ENCODE assay signal across 1 cellular context in the genomic region with DNA sequence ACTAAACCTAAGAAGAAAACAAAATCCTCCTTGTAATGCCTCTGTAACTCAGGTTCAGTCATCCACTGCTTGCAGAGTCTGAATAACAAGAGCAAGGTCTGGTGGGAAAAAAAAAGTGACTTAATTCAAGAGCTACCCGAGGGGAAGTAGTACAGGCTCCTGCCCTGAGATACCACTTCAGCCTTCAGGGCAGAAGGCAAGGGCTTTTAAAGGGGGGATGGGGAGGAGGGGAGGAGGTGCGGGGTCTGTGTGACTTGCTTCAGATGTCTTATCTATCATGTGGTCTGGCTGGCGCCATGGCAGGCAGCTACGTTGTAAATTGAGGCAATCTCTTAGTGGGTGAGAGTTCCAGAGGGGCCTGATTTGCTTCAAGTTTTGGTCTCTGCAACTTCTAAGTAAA.
TF ChIP-seq lines count a peak whose summit lies in the region.

No MANE protein-coding gene starts in this region.

TF ChIP-seq in H1, 55 proteins besides CTCF, POLR2A, EP300 and RAD21:
- TF ChIP-seq JUN (IDR thresholded peaks at IDR 0.05; ENCODE audit: low read depth, low read length) (no peak), MAFK (IDR thresholded peaks at IDR 0.05; ENCODE audit: low read depth, low read length) (no peak), FOSL1 (IDR thresholded peaks at IDR 0.05; ENCODE audit: insufficient read depth, low read depth, low read length) (no peak), BRCA1 (IDR thresholded peaks at IDR 0.05; ENCODE audit: low read depth, low read length) (no peak), RFX5 (IDR thresholded peaks at IDR 0.05; ENCODE audit: borderline replicate concordance, low read depth, low read length) (no peak), TBP (IDR thresholded peaks at IDR 0.05; ENCODE audit: low read depth, low read length) (no peak), SP4 (IDR thresholded peaks at IDR 0.05; ENCODE audit: low read length) (no peak), RNF2 (IDR thresholded peaks at IDR 0.05; ENCODE audit: borderline replicate concordance, low read depth, low read length, missing control alignments, poor library complexity, severe bottlenecking) (no peak), SP1 (IDR thresholded peaks at IDR 0.05; ENCODE audit: low read depth, low read length) (no peak), HDAC2 (IDR thresholded peaks at IDR 0.05; ENCODE audit: borderline replicate concordance in 1 of 2, low read depth in 2 of 2, low read length in 2 of 2) (no peak), HDAC6 (IDR thresholded peaks at IDR 0.05; ENCODE audit: low read depth, low read length) (no peak), RXRA (IDR thresholded peaks at IDR 0.05; ENCODE audit: insufficient read depth, low read depth, low read length) (no peak), EZH2 (IDR thresholded peaks at IDR 0.05; ENCODE audit: low read depth, low read length, severe bottlenecking) (no peak), CTBP2 (IDR thresholded peaks at IDR 0.05; ENCODE audit: borderline replicate concordance, insufficient read depth, insufficient read length, low read length) (no peak), SRF (IDR thresholded peaks at IDR 0.05; ENCODE audit: low read depth, low read length) (no peak), POLR2AphosphoS5 (IDR thresholded peaks at IDR 0.05; ENCODE audit: low read depth, low read length) (no peak)
- TF ChIP-seq, protein P1, sequence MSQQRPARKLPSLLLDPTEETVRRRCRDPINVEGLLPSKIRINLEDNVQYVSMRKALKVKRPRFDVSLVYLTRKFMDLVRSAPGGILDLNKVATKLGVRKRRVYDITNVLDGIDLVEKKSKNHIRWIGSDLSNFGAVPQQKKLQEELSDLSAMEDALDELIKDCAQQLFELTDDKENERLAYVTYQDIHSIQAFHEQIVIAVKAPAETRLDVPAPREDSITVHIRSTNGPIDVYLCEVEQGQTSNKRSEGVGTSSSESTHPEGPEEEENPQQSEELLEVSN (IDR thresholded peaks at IDR 0.05) = no peak
- TF ChIP-seq, protein P2, sequence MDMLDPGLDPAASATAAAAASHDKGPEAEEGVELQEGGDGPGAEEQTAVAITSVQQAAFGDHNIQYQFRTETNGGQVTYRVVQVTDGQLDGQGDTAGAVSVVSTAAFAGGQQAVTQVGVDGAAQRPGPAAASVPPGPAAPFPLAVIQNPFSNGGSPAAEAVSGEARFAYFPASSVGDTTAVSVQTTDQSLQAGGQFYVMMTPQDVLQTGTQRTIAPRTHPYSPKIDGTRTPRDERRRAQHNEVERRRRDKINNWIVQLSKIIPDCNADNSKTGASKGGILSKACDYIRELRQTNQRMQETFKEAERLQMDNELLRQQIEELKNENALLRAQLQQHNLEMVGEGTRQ (IDR thresholded peaks at IDR 0.05; ENCODE audit: low read length) = no peak
